ENCODE assay signal across 8 cellular contexts in genomic region chr1:42923367-42924248, GRCh38. TPM values are rescaled to one million over a fixed set of nuclear protein-coding genes. Genes with fewer than 3 reads are reported as not detected.
A peak's percentile ranks its signal among the peaks of the same experiment; 100 is the strongest.
DNase-seq lines count a peak whose midpoint lies in the region; ATAC-seq and TF ChIP-seq lines count a peak whose summit lies in the region.

No MANE protein-coding gene starts in this region.

- H3K9me3 Mint-ChIP-seq in CD8-positive, alpha-beta T cell, result no peaks in the 10 kb centered on the region

- no peaks in the 10 kb centered on the region for H3K79me2 ChIP-seq in Loucy (ENCODE audit: insufficient read depth, low read length)

- peak; percentile 0 for ATAC-seq in CD8-positive, alpha-beta T cell
- ATAC-seq in HG03378 (IDR thresholded peaks at IDR 0.05; ENCODE audit: unreplicated experiment) (no peak), HG03565 (IDR thresholded peaks at IDR 0.05; ENCODE audit: unreplicated experiment) (no peak)

- no peaks in the 10 kb centered on the region for H3F3A ChIP-seq in Loucy (ENCODE audit: low read depth)

- H3K4me3 ChIP-seq in CD8-positive, alpha-beta T cell (ENCODE audit: low read depth, low read length), result peak overlapping the region; percentile 96
- H3K4me3 ChIP-seq in Loucy (ENCODE audit: low read length, poor library complexity, severe bottlenecking) (peak overlapping the region; percentile 82), colonic mucosa (peak overlapping the region; percentile 89), muscle layer of colon (ENCODE audit: low read depth in 1 of 2, low read length in 2 of 2) (peak overlapping the region; percentile 68 to 84)

- DNase-seq in CD8-positive, alpha-beta T cell, result no peak
- peak; percentile 23 for DNase-seq in colonic mucosa
- no peak for DNase-seq in amniotic stem cell (lab: John Stamatoyannopoulos, UW)
- no peak for DNase-seq in NCI-H1930 (lab: John Stamatoyannopoulos, UW)

- peak overlapping the region; percentile 95 for H3K4me3 Mint-ChIP-seq in CD8-positive, alpha-beta T cell

- H3K4me1 Mint-ChIP-seq in CD8-positive, alpha-beta T cell (ENCODE audit: low read depth), result peaks cover 32% of the 10 kb centered on the region

- peak overlapping the region; percentile 81 for H3K9ac ChIP-seq in Loucy (ENCODE audit: low read depth, low read length, poor library complexity, severe bottlenecking)
- H3K9ac ChIP-seq in colonic mucosa (ENCODE audit: low read depth in 2 of 2, low read length in 2 of 2), result peak overlapping the region; percentile 62 to 79
- H3K9ac ChIP-seq in muscle layer of colon (ENCODE audit: low read length), result peak overlapping the region; percentile 62

- peak overlapping the region; percentile 97 for H2AFZ ChIP-seq in Loucy (ENCODE audit: low read length)

- no peaks in the 10 kb centered on the region for H4K20me1 ChIP-seq in Loucy (ENCODE audit: insufficient read depth, low read length, poor library complexity, severe bottlenecking)

- H3K4me1 ChIP-seq in CD8-positive, alpha-beta T cell (ENCODE audit: insufficient read depth, low read length), result peaks cover 15% of the 10 kb centered on the region
- H3K4me1 ChIP-seq in Loucy (ENCODE audit: insufficient read depth, low read length, poor library complexity, severe bottlenecking) (peaks cover 12% of the 10 kb centered on the region), colonic mucosa (peaks cover 4% of the 10 kb centered on the region), muscle layer of colon (ENCODE audit: insufficient read depth, low read length) (peaks cover 12% of the 10 kb centered on the region)

- no peaks in the 10 kb centered on the region for H3K27me3 ChIP-seq in CD8-positive, alpha-beta T cell (ENCODE audit: insufficient read depth, low read length)
- no peaks in the 10 kb centered on the region for H3K27me3 ChIP-seq in Loucy (ENCODE audit: insufficient read depth, low read length, poor library complexity, severe bottlenecking)
- H3K27me3 ChIP-seq in colonic mucosa, result no peaks in the 10 kb centered on the region
- H3K27me3 ChIP-seq in muscle layer of colon (ENCODE audit: control insufficient read depth in 1 of 2, insufficient read depth in 2 of 2, low read length in 2 of 2), result no peaks in the 10 kb centered on the region

- H3K36me3 ChIP-seq in CD8-positive, alpha-beta T cell (ENCODE audit: insufficient read depth, low read length), result peaks cover 19% of the 10 kb centered on the region
- H3K36me3 ChIP-seq in Loucy (ENCODE audit: insufficient read depth, low read length), result peaks cover 36% of the 10 kb centered on the region; the same call in 1 of the 2 replicates
- peaks cover 4% of the 10 kb centered on the region for H3K36me3 ChIP-seq in colonic mucosa
- no peaks in the 10 kb centered on the region for H3K36me3 ChIP-seq in muscle layer of colon (ENCODE audit: insufficient read depth, low read length)

- TF ChIP-seq CTCF in CD8-positive, alpha-beta T cell (IDR thresholded peaks at IDR 0.05), result no peak
- no peak for TF ChIP-seq CTCF in Loucy (conservative IDR thresholded peaks at IDR 0.05; ENCODE audit: low read length)
- no peak for TF ChIP-seq CTCF in colonic mucosa (IDR thresholded peaks at IDR 0.05)

- intact Hi-C loops in CD8-positive, alpha-beta T cell (cut with DNase I, micrococcal nuclease), result loop anchor here (1.0 to 10.0 kb wide), 16 partner anchors 8 to 1024 kb away; partner anchors contain the start of genes C1orf50 (in 2 of the 2), FOXJ3 (in 2 of the 2), P3H1 (in 2 of the 2) and SLC2A1 (in 2 of the 2)
- intact Hi-C loops in colonic mucosa (cut with DNase I), result no loop called here

- H3K27ac Mint-ChIP-seq in CD8-positive, alpha-beta T cell, result peak overlapping the region; percentile 98

- peak overlapping the region; percentile 91 for H3K27ac ChIP-seq in CD8-positive, alpha-beta T cell (ENCODE audit: low read depth, low read length)
- peak overlapping the region; percentile 88 for H3K27ac ChIP-seq in colonic mucosa
- peak overlapping the region; percentile 100 for H3K27ac ChIP-seq in muscle layer of colon (ENCODE audit: low read depth, low read length)

- no peaks in the 10 kb centered on the region for H3K9me2 ChIP-seq in Loucy (replicated peaks; ENCODE audit: low read depth, low read length)

- peak overlapping the region; percentile 82 for H3K4me2 ChIP-seq in Loucy (ENCODE audit: low read depth, low read length, poor library complexity, severe bottlenecking)

- no peaks in the 10 kb centered on the region for H3K9me3 ChIP-seq in CD8-positive, alpha-beta T cell (ENCODE audit: low read length)
- H3K9me3 ChIP-seq in Loucy (ENCODE audit: insufficient read depth, low read depth, low read length) (no peaks in the 10 kb centered on the region), colonic mucosa (no peaks in the 10 kb centered on the region), muscle layer of colon (ENCODE audit: low read length) (no peaks in the 10 kb centered on the region)

- CTCF ChIA-PET in CD8-positive, alpha-beta T cell (lab: Charles Lee), result interaction anchor here (0.6 to 20.1 kb wide), 27 partner anchors 8 to 242 kb away, joined by 3 to 784 read pairs (median 4); partner anchors contain the start of genes C1orf50 and P3H1

- H3K27me3 Mint-ChIP-seq in CD8-positive, alpha-beta T cell (ENCODE audit: low read depth), result no peaks in the 10 kb centered on the region

- peaks cover 44% of the 10 kb centered on the region for H3K36me3 Mint-ChIP-seq in CD8-positive, alpha-beta T cell

- POLR2A ChIA-PET in CD8-positive, alpha-beta T cell (lab: Charles Lee), result interaction anchor here (0.8 to 4.3 kb wide), 16 partner anchors 8 to 249 kb away, joined by 3 to 33 read pairs (median 6); partner anchors contain the start of genes C1orf50, CFAP57, EBNA1BP2 and P3H1

RNA-seq across cellular contexts. Expression of gene SLC2A1, which starts 35.1 kb away (rescaled TPM):
- 10 to 100 TPM; 85.0 to 97.2 TPM for total RNA-seq in CD8-positive, alpha-beta T cell
- 100 to 1,000 TPM in 1 of 2 donors, 10 to 100 TPM in 1; 71.6 to 150 TPM for total RNA-seq in colonic mucosa
